20 cellular contexts compared by ENCODE assay signal in genomic region chr11:47938791-47939560, GRCh38. TPM values are rescaled to one million over a fixed set of nuclear protein-coding genes. Genes with fewer than 3 reads are reported as not detected.
DNase-seq lines count a peak whose midpoint lies in the region; ATAC-seq and TF ChIP-seq lines count a peak whose summit lies in the region.
"Had no signal": no experiment of that assay in that cellular context is flagged by ENCODE, and none has a peak within 500 bp of the region (broad histone marks: within the 10 kb centered on the region; RNA-seq: fewer than 3 reads in every experiment).

No MANE protein-coding gene starts in this region.

- H2AFZ ChIP-seq in GM23248 (no peak overlapping the region), neuronal stem cell (ENCODE audit: low read length) (no peak overlapping the region)

- H3K9me3 Mint-ChIP-seq in activated T-helper 17 cell treated with anti-CD3 and anti-CD28 coated beads, Interleukin-2, amount 50 U/mL, for 72 hours = no peaks in the 10 kb centered on the region
- H3K9me3 Mint-ChIP-seq: activated naive CD4-positive, alpha-beta T cell treated with anti-CD3 and anti-CD28 coated beads, Interleukin-2, amount 50 U/mL, for 24 hours; CD4-positive, alpha-beta memory T cell had no signal

- no peak overlapping the region for H2BK5ac ChIP-seq in neuronal stem cell (ENCODE audit: low read length)

- no peaks in the 10 kb centered on the region for H3K36me3 Mint-ChIP-seq in activated T-helper 17 cell treated with anti-CD3 and anti-CD28 coated beads, Interleukin-2, amount 50 U/mL, for 72 hours (ENCODE audit: low read depth)
- H3K36me3 Mint-ChIP-seq: activated naive CD4-positive, alpha-beta T cell treated with anti-CD3 and anti-CD28 coated beads, Interleukin-2, amount 50 U/mL, for 24 hours; CD4-positive, alpha-beta memory T cell had no signal

- H3K4me1 ChIP-seq in GM23248 (ENCODE audit: insufficient read depth) (peaks cover 28% of the 10 kb centered on the region), neuronal stem cell (ENCODE audit: control insufficient read depth in 2 of 2, insufficient read depth in 1 of 2, low read depth in 1 of 2, low read length in 2 of 2) (peaks cover under 1 to 8% of the 10 kb centered on the region in 2 donors), left lung (peaks cover 12 to 44% of the 10 kb centered on the region in 2 donors)

- H3K9ac ChIP-seq in GM23248 (no peak overlapping the region), neuronal stem cell (ENCODE audit: low read depth, low read length, poor library complexity) (no peak overlapping the region)

- no peaks in the 10 kb centered on the region for H4K20me1 ChIP-seq in GM23248 (ENCODE audit: insufficient read depth)

- H3K4ac ChIP-seq in neuronal stem cell (ENCODE audit: low read length) = no peak overlapping the region

- H3K27ac Mint-ChIP-seq in activated T-helper 17 cell treated with anti-CD3 and anti-CD28 coated beads, Interleukin-2, amount 50 U/mL, for 72 hours = peak overlapping the region; percentile 2

- in situ Hi-C loops in GM23248 (cut with MboI) = loop anchor here (5.0 kb wide), 1 partner anchor 168 kb away; no protein-coding TSS in a partner anchor

- H3K14ac ChIP-seq in neuronal stem cell (ENCODE audit: low read length) = no peak overlapping the region

- no peak for DNase-seq in GM23248
- DNase-seq in HEK293T (ENCODE audit: extremely low spot score) = no peak
- DNase-seq in neuronal stem cell (ENCODE audit: low spot score) = no peak
- no peak for DNase-seq in left lung
- DNase-seq in hypothalamus (lab: John Stamatoyannopoulos, UW) = no peak
- no peak for DNase-seq in RWPE1 (ENCODE audit: low spot score)
- DNase-seq in NCI-H1436 treated with DMSO at 0.1 percent for 48 hours (lab: John Stamatoyannopoulos, UW) = no peak
- DNase-seq: activated CD4-positive, CD25-positive, alpha-beta regulatory T cell; activated T-cell treated with anti-CD3 and anti-CD28 coated beads, Interleukin-2, amount 50 U/mL, for 48 hours; CD4-positive, alpha-beta memory T cell; cerebellar nuclear complex; Karpas-422; kidney; NCI-H187 treated with DMSO at 0.1 percent for 48 hours; NCI-H748 treated with DMSO at 0.1 percent for 48 hours; stimulated activated CD8-positive, alpha-beta memory T cell treated with anti-CD3 and anti-CD28 coated beads, Interleukin-4, amount 100 ng/mL, for 48 hours; T-helper 9 cell; upper lobe of left lung had no signal

- ATAC-seq in activated T-helper 17 cell treated with anti-CD3 and anti-CD28 coated beads, Interleukin-2, amount 50 U/mL, for 72 hours (replicated peaks) = no peak
- no peak for ATAC-seq in left lung

- POLR2A ChIA-PET in HEK293T (lab: Yijun Ruan, JAX) (interaction anchor here (1.0 kb wide), 1 partner anchor 161 kb away, joined by 3 read pairs; no protein-coding TSS in a partner anchor), RWPE1 (lab: Yijun Ruan, JAX; ENCODE audit: low non-redundant PET) (no interaction called here)

- no peak overlapping the region for H3K18ac ChIP-seq in neuronal stem cell (ENCODE audit: low read length)

- intact Hi-C loops in left lung (cut with DNase I) = loop anchor here (5.0 to 10.0 kb wide), 2 partner anchors 166 to 173 kb away; no protein-coding TSS in a partner anchor

- no peak overlapping the region for H3K4me3 ChIP-seq in GM23248
- no peak overlapping the region for H3K4me3 ChIP-seq in neuronal stem cell (ENCODE audit: low read length in 2 of 2)
- no peak overlapping the region for H3K4me3 ChIP-seq in left lung
- H3K4me3 ChIP-seq: upper lobe of left lung had no signal

- H3K4me2 ChIP-seq in GM23248 (ENCODE audit: unreplicated experiment) (no peak overlapping the region), neuronal stem cell (ENCODE audit: insufficient read depth, low read length, poor library complexity, severe bottlenecking) (no peak overlapping the region)

- no peaks in the 10 kb centered on the region for H3K4me1 Mint-ChIP-seq in activated T-helper 17 cell treated with anti-CD3 and anti-CD28 coated beads, Interleukin-2, amount 50 U/mL, for 72 hours

- CTCF ChIA-PET in HEK293T (lab: Yijun Ruan, JAX) (interaction anchor here (1.0 kb wide), 1 partner anchor 172 kb away, joined by 3 read pairs; no protein-coding TSS in a partner anchor), RWPE1 (lab: Yijun Ruan, JAX) (interaction anchor here (0.8 to 9.4 kb wide), 2 partner anchors 171 to 179 kb away, joined by 3 to 108 read pairs; no protein-coding TSS in a partner anchor)

- H2BK15ac ChIP-seq in neuronal stem cell (ENCODE audit: low read length) = no peak overlapping the region

- no peak overlapping the region for H2BK12ac ChIP-seq in neuronal stem cell (ENCODE audit: low read length)

- H3K27me3 ChIP-seq in GM23248 (replicated peaks; ENCODE audit: insufficient read depth) (no peaks in the 10 kb centered on the region), neuronal stem cell (ENCODE audit: control insufficient read depth in 3 of 3, insufficient read depth in 3 of 3, low read depth in 1 of 3, low read length in 3 of 3) (no peaks in the 10 kb centered on the region), left lung (no peaks in the 10 kb centered on the region)
- H3K27me3 ChIP-seq: upper lobe of left lung had no signal

- H4K91ac ChIP-seq in neuronal stem cell (ENCODE audit: low read depth, low read length, poor library complexity) = no peak overlapping the region

- H3K9me2 ChIP-seq in GM23248 (ENCODE audit: insufficient read depth) = no peaks in the 10 kb centered on the region

- H3K4me3 Mint-ChIP-seq in activated T-helper 17 cell treated with anti-CD3 and anti-CD28 coated beads, Interleukin-2, amount 50 U/mL, for 72 hours = no peak overlapping the region
- H3K4me3 Mint-ChIP-seq: activated naive CD4-positive, alpha-beta T cell treated with anti-CD3 and anti-CD28 coated beads, Interleukin-2, amount 50 U/mL, for 24 hours; CD4-positive, alpha-beta memory T cell had no signal

- peaks cover 7% of the 10 kb centered on the region for H3F3A ChIP-seq in GM23248 (ENCODE audit: insufficient read depth)

- H3K9me3 ChIP-seq in GM23248 (ENCODE audit: low read depth) (no peaks in the 10 kb centered on the region), neuronal stem cell (replicated peaks in 1 of 2; ENCODE audit: control insufficient read depth in 2 of 2, insufficient read depth in 1 of 2, low read depth in 1 of 2, low read length in 2 of 2) (no peaks in the 10 kb centered on the region), left lung (no peaks in the 10 kb centered on the region)
- H3K9me3 ChIP-seq: upper lobe of left lung had no signal

- H2BK120ac ChIP-seq in neuronal stem cell (ENCODE audit: low read depth, low read length) = no peak overlapping the region

- H3K27me3 Mint-ChIP-seq in activated T-helper 17 cell treated with anti-CD3 and anti-CD28 coated beads, Interleukin-2, amount 50 U/mL, for 72 hours = no peaks in the 10 kb centered on the region
- H3K27me3 Mint-ChIP-seq: activated naive CD4-positive, alpha-beta T cell treated with anti-CD3 and anti-CD28 coated beads, Interleukin-2, amount 50 U/mL, for 24 hours; CD4-positive, alpha-beta memory T cell had no signal

- H4K8ac ChIP-seq in neuronal stem cell (ENCODE audit: low read depth, low read length) = no peak overlapping the region

- H3K36me3 ChIP-seq in GM23248 (ENCODE audit: low read depth) (no peaks in the 10 kb centered on the region), neuronal stem cell (replicated peaks in 1 of 2; ENCODE audit: control insufficient read depth in 2 of 2, insufficient read depth in 2 of 2, low read length in 2 of 2) (no peaks in the 10 kb centered on the region), left lung (no peaks in the 10 kb centered on the region)
- H3K36me3 ChIP-seq: upper lobe of left lung had no signal

- H3K27ac ChIP-seq in GM23248 (peak overlapping the region; percentile 16; the same call in 1 of the 2 replicates), neuronal stem cell (replicated peaks; ENCODE audit: low read length) (peak overlapping the region; percentile 19), left lung (no peak overlapping the region), RWPE1 (no peak overlapping the region)

- H3K79me2 ChIP-seq in GM23248 (ENCODE audit: insufficient read depth) = no peaks in the 10 kb centered on the region

- TF ChIP-seq CTCF in left lung (IDR thresholded peaks at IDR 0.05) (no peak), RWPE1 (conservative IDR thresholded peaks at IDR 0.05; ENCODE audit: low read depth) (no peak)

- 79 to 84% methylated on average over 7 of the region's 7 CpGs for WGBS in GM23248 (ENCODE audit: low coverage in 1 of 2, low lambda C conversion rate in 2 of 2, missing lambda C conversion rate in 2 of 2), 2 experiments
- WGBS in neuronal stem cell (ENCODE audit: extremely low coverage in 2 of 2, insufficient read length in 2 of 2, insufficient replicate concordance in 1 of 2), 2 donors = no CpG with 5 or more reads among the region's 7 CpGs

- no peak overlapping the region for H3K23ac ChIP-seq in neuronal stem cell (ENCODE audit: low read depth, low read length, poor library complexity)

- no peaks in the 10 kb centered on the region for H3K79me1 ChIP-seq in neuronal stem cell (ENCODE audit: low read depth, low read length)

- no peak overlapping the region for H2AK5ac ChIP-seq in neuronal stem cell (ENCODE audit: low read depth, low read length)

TF ChIP-seq in HEK293T, 16 proteins besides CTCF, POLR2A, EP300 and RAD21:
- peak; percentile 51 for TF ChIP-seq ZNF384 (IDR thresholded peaks at IDR 0.05)
- no peak for TF ChIP-seq FOXA1 (IDR thresholded peaks at IDR 0.05)

RNA-seq across cellular contexts. Expression of gene PTPRJ, which starts 41.4 kb away (rescaled TPM):
- total RNA-seq in GM23248 (2014; rRNA removed; shearing (Covaris generic)) = 9.5 and 10.0 TPM in 2 replicates
- 4.1 and 4.5 TPM in 2 replicates for polyA plus RNA-seq in GM23248 (2016; fragmentation: Nextera tagmentation; extraction: Ambion mirVana)
- 10 to 100 TPM; 36.1 to 52.8 TPM for total RNA-seq in activated T-helper 17 cell treated with anti-CD3 and anti-CD28 coated beads, Interleukin-2, amount 50 U/mL, for 72 hours
- polyA plus RNA-seq in neuronal stem cell (2013, experiment 1 of 2) = 12.6 TPM
- 12.9 TPM for polyA plus RNA-seq in neuronal stem cell (2013, experiment 2 of 2)
- total RNA-seq in left lung = 10 to 100 TPM; 42.2 to 63.5 TPM

Comparison
In these comparisons a context has a peak if more than half of its experiments do, and no peak if none do; other contexts are left out.
1. H3K27ac ChIP-seq: peak in GM23248 (single experiment) and neuronal stem cell (single experiment); none in left lung (0 of 2) and RWPE1 (single experiment).